In genomic region chr2:240759454-240759853, GRCh38 we compare ENCODE assay signal across 10 cellular contexts.
DNase-seq lines count a peak whose midpoint lies in the region; ATAC-seq, FAIRE-seq and TF ChIP-seq lines count a peak whose summit lies in the region.
"Had no signal": no experiment of that assay in that cellular context is flagged by ENCODE, and none has a peak within 500 bp of the region (broad histone marks: within the 10 kb centered on the region; RNA-seq: fewer than 3 reads in every experiment).

No MANE protein-coding gene starts in this region.

- intact Hi-C loops in adrenal gland (cut with DNase I), result no loop called here

- H3K9me3 ChIP-seq in adrenal gland (replicated peaks in 1 of 3), result no peaks in the 10 kb centered on the region
- H3K9me3 ChIP-seq: mucosa of descending colon had no signal

- no peak overlapping the region for H3K27ac ChIP-seq in adrenal gland

- H3K4me1 Mint-ChIP-seq in activated naive CD8-positive, alpha-beta T cell treated with anti-CD3 and anti-CD28 coated beads, Interleukin-2, amount 50 U/mL, for 24 hours, result peaks cover 14% of the 10 kb centered on the region

- H3K27me3 Mint-ChIP-seq in activated naive CD8-positive, alpha-beta T cell treated with anti-CD3 and anti-CD28 coated beads, Interleukin-2, amount 50 U/mL, for 24 hours, result no peaks in the 10 kb centered on the region

- no peaks in the 10 kb centered on the region for H3K36me3 Mint-ChIP-seq in activated naive CD8-positive, alpha-beta T cell treated with anti-CD3 and anti-CD28 coated beads, Interleukin-2, amount 50 U/mL, for 24 hours (ENCODE audit: low read depth)

- peak; percentile 44 for ATAC-seq in HG03045 (IDR thresholded peaks at IDR 0.05; ENCODE audit: unreplicated experiment)
- ATAC-seq in activated naive CD8-positive, alpha-beta T cell treated with anti-CD3 and anti-CD28 coated beads, Interleukin-2, amount 50 U/mL, for 24 hours, result peak; percentile 95
- ATAC-seq: mucosa of descending colon had no signal

- H3K4me3 Mint-ChIP-seq in activated naive CD8-positive, alpha-beta T cell treated with anti-CD3 and anti-CD28 coated beads, Interleukin-2, amount 50 U/mL, for 24 hours, result no peak overlapping the region

- H3K36me3 ChIP-seq in adrenal gland (replicated peaks in 1 of 2), result no peaks in the 10 kb centered on the region

- TF ChIP-seq CTCF in adrenal gland (IDR thresholded peaks at IDR 0.05), result no peak

- H3K27me3 ChIP-seq in adrenal gland, result no peaks in the 10 kb centered on the region

- WGBS in adrenal gland, 4 donors, result 91 to 96% (median 94%) methylated on average over 3 to 5 of the region's 5 CpGs

- no peaks in the 10 kb centered on the region for H3K9me3 Mint-ChIP-seq in activated naive CD8-positive, alpha-beta T cell treated with anti-CD3 and anti-CD28 coated beads, Interleukin-2, amount 50 U/mL, for 24 hours

- no peak for FAIRE-seq in urothelium cell line (lab: Jason Lieb, UNC)

- no peak overlapping the region for H3K4me3 ChIP-seq in adrenal gland
- H3K4me3 ChIP-seq: mucosa of descending colon had no signal

- H3K4me1 ChIP-seq in adrenal gland (replicated peaks in 1 of 2), result no peaks in the 10 kb centered on the region

- no peak overlapping the region for H3K27ac Mint-ChIP-seq in activated naive CD8-positive, alpha-beta T cell treated with anti-CD3 and anti-CD28 coated beads, Interleukin-2, amount 50 U/mL, for 24 hours

- no peak for TF ChIP-seq POLR2A in adrenal gland (IDR thresholded peaks at IDR 0.05)

- peak; percentile 25 for DNase-seq in stimulated activated CD4-positive, alpha-beta T cell treated with anti-CD3 and anti-CD28 coated beads, Interleukin-1b, Interleukin-23, amount 100 ng/mL, for 48 hours
- no peak for DNase-seq in stimulated activated CD4-positive, alpha-beta T cell treated with anti-CD3 and anti-CD28 coated beads, Interleukin-4, amount 100 ng/mL, for 1 hour
- peak; percentile 78 for DNase-seq in activated naive CD8-positive, alpha-beta T cell treated with anti-CD3 and anti-CD28 coated beads, Interleukin-2, amount 50 U/mL, for 24 hours
- DNase-seq in urothelium cell line (ENCODE audit: low spot score) (peak; percentile 36), NCI-H1930 (lab: John Stamatoyannopoulos, UW) (no peak), NCI-H1417 treated with DMSO at 0.1 percent for 48 hours (lab: John Stamatoyannopoulos, UW) (no peak), adrenal gland (no peak)
- DNase-seq: mucosa of descending colon, NCI-H1694 treated with DMSO at 0.1 percent for 48 hours had no signal

Comparison
In these comparisons a context has a peak if more than half of its experiments do, and no peak if none do; other contexts are left out.
1. DNase-seq: peak in stimulated activated CD4-positive, alpha-beta T cell treated with anti-CD3 and anti-CD28 coated beads, Interleukin-1b, Interleukin-23, amount 100 ng/mL, for 48 hours (single experiment), activated naive CD8-positive, alpha-beta T cell treated with anti-CD3 and anti-CD28 coated beads, Interleukin-2, amount 50 U/mL, for 24 hours (single experiment) and urothelium cell line (single experiment); none in stimulated activated CD4-positive, alpha-beta T cell treated with anti-CD3 and anti-CD28 coated beads, Interleukin-4, amount 100 ng/mL, for 1 hour (single experiment), NCI-H1930 (0 of 2), NCI-H1417 treated with DMSO at 0.1 percent for 48 hours (single experiment) and adrenal gland (0 of 7).